ENCODE assay signal across 26 cellular contexts in genomic region chr22:35421121-35421520, GRCh38. TPM values are rescaled to one million over a fixed set of nuclear protein-coding genes. Genes with fewer than 3 reads are reported as not detected.
"Had no signal": no experiment of that assay in that cellular context is flagged by ENCODE, and none has a peak within 500 bp of the region (broad histone marks: within the 10 kb centered on the region; RNA-seq: fewer than 3 reads in every experiment).

No MANE protein-coding gene starts in this region.

- H2AFZ ChIP-seq: parathyroid adenoma had no signal

- H3K36me3 ChIP-seq: uterus had no signal

- H3K4me3 ChIP-seq: breast epithelium, esophagus muscularis mucosa, heart left ventricle, psoas muscle, smooth muscle cell, uterus had no signal

- H3K4me1 ChIP-seq: breast epithelium, esophagus muscularis mucosa, foreskin keratinocyte, parathyroid adenoma, uterus had no signal

- H3K27me3 ChIP-seq: breast epithelium, esophagus muscularis mucosa, foreskin keratinocyte, heart left ventricle, uterus had no signal

- ATAC-seq: activated naive CD4-positive, alpha-beta T cell treated with anti-CD3 and anti-CD28 coated beads, Interleukin-2, amount 50 U/mL, for 72 hours; activated T-cell treated with anti-CD3 and anti-CD28 coated beads, Interleukin-2, amount 50 U/mL, for 72 hours; foreskin keratinocyte; heart left ventricle; left cardiac atrium; left ventricle myocardium superior; psoas muscle; stimulated activated memory B cell treated with anti-CD40 and anti-IgM and Interleukin-4, amounts not matched to agents 10 μg/mL and 1 μg/mL and 100 μg/mL, for 72 hours; stimulated activated naive CD8-positive, alpha-beta T cell treated with anti-CD3 and anti-CD28 coated beads, Interleukin-15, amount 100 ng/mL, for 72 hours had no signal

- H3K9ac ChIP-seq: parathyroid adenoma had no signal

- H3K27ac ChIP-seq: breast epithelium, esophagus muscularis mucosa, foreskin keratinocyte, heart left ventricle, parathyroid adenoma, psoas muscle, uterus had no signal

- H3K9me3 ChIP-seq: breast epithelium, esophagus muscularis mucosa, heart left ventricle, psoas muscle, uterus had no signal

- DNase-seq: activated CD4-positive, alpha-beta T cell treated with anti-CD3 and anti-CD28 coated beads for 4 hours; activated CD4-positive, alpha-beta T cell treated with anti-CD3 and anti-CD28 coated beads, Interleukin-2, amount 50 U/mL, for 4 hours; activated naive CD4-positive, alpha-beta T cell; activated T-cell treated with anti-CD3 and anti-CD28 coated beads for 4 hours; activated T-cell treated with anti-CD3 and anti-CD28 coated beads, Interleukin-2, amount 50 U/mL, for 72 hours; central memory CD4-positive, alpha-beta T cell; foreskin keratinocyte; heart left ventricle; hypothalamus; left cardiac atrium; left ventricle myocardium superior; naive B cell; psoas muscle; stimulated activated CD4-positive, alpha-beta T cell treated with anti-CD3 and anti-CD28 coated beads, Interleukin-1b, Interleukin-23, amount 100 ng/mL, for 48 hours; stimulated activated CD4-positive, alpha-beta T cell treated with anti-CD3 and anti-CD28 coated beads, Interleukin-4, amount 100 ng/mL, for 4 hours; stimulated activated CD8-positive, alpha-beta memory T cell treated with anti-CD3 and anti-CD28 coated beads, Interleukin-4, amount 100 ng/mL, for 48 hours; stimulated activated naive CD8-positive, alpha-beta T cell treated with anti-CD3 and anti-CD28 coated beads, Interleukin-15, amount 100 ng/mL, for 72 hours; substantia nigra; uterus had no signal

- H3K4me2 ChIP-seq: smooth muscle cell had no signal

RNA-seq across cellular contexts. Expression of gene HMOX1, which starts 40.2 kb away (rescaled TPM):
- polyA plus RNA-seq: neural cell had no signal
